8 cellular contexts compared by ENCODE assay signal in the genomic region with DNA sequence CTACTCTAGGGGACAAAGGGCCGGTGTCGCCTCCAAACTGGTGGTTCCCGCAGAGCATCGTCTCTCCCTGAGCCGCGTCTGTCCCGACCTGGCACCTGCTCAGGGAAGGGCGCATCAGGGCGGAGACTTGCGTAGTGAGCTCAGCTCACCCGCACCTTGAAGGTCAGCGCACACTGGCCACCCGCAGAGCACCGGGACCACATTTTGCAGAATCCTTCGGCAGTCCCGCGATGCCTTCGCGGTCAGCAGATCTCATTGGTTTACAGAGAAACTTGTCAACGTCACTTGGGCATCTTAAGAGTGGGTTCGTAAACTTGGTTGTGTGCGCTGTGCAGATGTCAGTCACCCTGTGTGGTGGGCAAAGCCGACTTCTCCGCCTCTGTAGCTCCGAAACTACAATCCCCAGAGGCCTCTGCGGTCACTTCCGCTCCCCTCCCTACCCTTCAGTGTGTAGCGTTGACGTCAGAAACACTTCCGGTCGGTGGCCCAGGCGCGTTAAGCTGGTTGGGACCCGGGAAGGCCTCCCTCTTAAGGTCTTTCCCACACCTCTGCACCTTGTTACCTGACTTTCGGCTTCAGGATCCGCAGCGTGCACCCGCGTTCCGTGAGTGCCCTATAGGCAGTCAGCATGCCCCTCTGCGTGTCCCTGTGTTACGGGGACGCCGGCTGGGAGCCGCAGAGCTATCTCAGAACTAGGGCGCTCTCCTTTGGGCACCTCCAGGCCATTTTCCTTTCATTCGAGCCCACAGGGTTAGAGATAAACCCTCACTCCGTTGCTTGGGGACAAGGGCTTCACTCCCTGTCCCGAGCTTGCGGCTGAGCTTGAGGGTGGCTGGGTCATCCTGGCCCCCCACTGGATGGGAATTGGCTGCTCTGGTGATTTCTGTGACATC. TPM values are rescaled to one million over a fixed set of nuclear protein-coding genes. Genes with fewer than 3 reads are reported as not detected.
A peak's percentile ranks its signal among the peaks of the same experiment; 100 is the strongest.
DNase-seq lines count a peak whose midpoint lies in the region; ATAC-seq and TF ChIP-seq lines count a peak whose summit lies in the region.

No MANE protein-coding gene starts in this region.

- no peaks in the 10 kb centered on the region for H3K9me3 ChIP-seq in CD8-positive, alpha-beta memory T cell (ENCODE audit: low read length)
- peaks cover 0 to 6% (median 0%) of the 10 kb centered on the region in 8 donors for H3K9me3 ChIP-seq in spleen

- H3K4me3 Mint-ChIP-seq in CD8-positive, alpha-beta memory T cell = peak overlapping the region; percentile 90 to 98 (median 91)

- POLR2A ChIA-PET in CD8-positive, alpha-beta memory T cell (lab: Charles Lee) = interaction anchor here (0.8 to 1.9 kb wide), 7 partner anchors 17 to 445 kb away, joined by 3 to 15 read pairs (median 6); a partner anchor contains a TSS

- peak overlapping the region; percentile 71 for H3K4me3 ChIP-seq in CD8-positive, alpha-beta memory T cell (ENCODE audit: low read length)
- peak overlapping the region; percentile 60 to 80 (median 72) for H3K4me3 ChIP-seq in spleen

- peak overlapping the region; percentile 74 for H3K27ac ChIP-seq in CD8-positive, alpha-beta memory T cell (ENCODE audit: low read depth, low read length)
- H3K27ac ChIP-seq in spleen = peak overlapping the region; percentile 55 to 92 (median 84)

- H3K4me1 Mint-ChIP-seq in CD8-positive, alpha-beta memory T cell = peaks cover 35 to 51% (median 50%) of the 10 kb centered on the region in 3 donors

- H3K4me1 ChIP-seq in CD8-positive, alpha-beta memory T cell (ENCODE audit: insufficient read depth, low read length) = peaks cover 19% of the 10 kb centered on the region
- H3K4me1 ChIP-seq in spleen = peaks cover 0 to 34% (median 26%) of the 10 kb centered on the region in 6 donors

- no peaks in the 10 kb centered on the region for H3K9me3 Mint-ChIP-seq in CD8-positive, alpha-beta memory T cell

- CTCF ChIA-PET in CD8-positive, alpha-beta memory T cell (lab: Charles Lee) = interaction anchor here (1.0 to 1.6 kb wide), 2 partner anchors 36 to 260 kb away, joined by 3 to 6 read pairs; a partner anchor contains a TSS

- peak overlapping the region; percentile 69 to 97 (median 96) for H3K27ac Mint-ChIP-seq in CD8-positive, alpha-beta memory T cell

- H3K27me3 ChIP-seq in CD8-positive, alpha-beta memory T cell (ENCODE audit: insufficient read depth, low read length, poor library complexity, severe bottlenecking) = no peaks in the 10 kb centered on the region
- H3K27me3 ChIP-seq in spleen (replicated peaks in 1 of 7) = no peaks in the 10 kb centered on the region

- peaks cover 7 to 36% (median 8%) of the 10 kb centered on the region in 3 donors for H3K36me3 Mint-ChIP-seq in CD8-positive, alpha-beta memory T cell

- peaks cover 0 to 2% of the 10 kb centered on the region in 2 donors for H3K27me3 Mint-ChIP-seq in CD8-positive, alpha-beta memory T cell

- peak; percentile 86 to 95 (median 88) for DNase-seq in CD8-positive, alpha-beta memory T cell
- DNase-seq in NCI-H146 treated with DMSO at 0.1 percent for 48 hours (lab: John Stamatoyannopoulos, UW; ENCODE audit: unreplicated experiment) = peak; percentile 68
- DNase-seq in activated CD4-positive, CD25-positive, alpha-beta regulatory T cell treated with anti-CD3 and anti-CD28 coated beads, Interleukin-2, amount 50 U/mL, for 72 hours = peak; percentile 80
- DNase-seq in cerebellar cortex (ENCODE audit: low spot score) = peak; percentile 98
- DNase-seq in iris pigment epithelial cell (ENCODE audit: low read depth) = peak; percentile 92
- DNase-seq in spleen = peak; percentile 93

- WGBS in spleen, 5 donors = 14 to 32% (median 26%) methylated on average over 29 to 50 of the region's 50 CpGs

- intact Hi-C loops in spleen (cut with DNase I; ENCODE audit: low total_unique reads) = no loop called here

- ATAC-seq in GM21737 (IDR thresholded peaks at IDR 0.05; ENCODE audit: unreplicated experiment) (peak; percentile 94), GM19463 (IDR thresholded peaks at IDR 0.05; ENCODE audit: unreplicated experiment) (no peak)

- TF ChIP-seq CTCF in spleen (IDR thresholded peaks at IDR 0.05 in 8 of 11, conservative IDR thresholded peaks at IDR 0.05 in 3 of 11) = no peak

- no peak for TF ChIP-seq POLR2A in spleen (IDR thresholded peaks at IDR 0.05)

- peaks cover 8% of the 10 kb centered on the region for H3K36me3 ChIP-seq in CD8-positive, alpha-beta memory T cell (ENCODE audit: insufficient read depth, low read length)
- H3K36me3 ChIP-seq in spleen = peaks cover 0 to 31% (median 4%) of the 10 kb centered on the region in 6 donors

RNA-seq across cellular contexts. Expression of a gene that starts 36.5 kb away (rescaled TPM):
- 1 to 10 TPM; 5.2 to 5.6 TPM for total RNA-seq in CD8-positive, alpha-beta memory T cell
- 8.7 TPM for polyA plus RNA-seq in CD8-positive, alpha-beta memory T cell
- total RNA-seq in spleen = 10 to 100 TPM in 2 of 7 donors, 1 to 10 TPM in 5; 5.6 to 14.9 (median 7.0) TPM
- polyA plus RNA-seq in spleen = 1 to 10 TPM; 2.4 to 4.0 (median 2.5) TPM
